In the genomic region with DNA sequence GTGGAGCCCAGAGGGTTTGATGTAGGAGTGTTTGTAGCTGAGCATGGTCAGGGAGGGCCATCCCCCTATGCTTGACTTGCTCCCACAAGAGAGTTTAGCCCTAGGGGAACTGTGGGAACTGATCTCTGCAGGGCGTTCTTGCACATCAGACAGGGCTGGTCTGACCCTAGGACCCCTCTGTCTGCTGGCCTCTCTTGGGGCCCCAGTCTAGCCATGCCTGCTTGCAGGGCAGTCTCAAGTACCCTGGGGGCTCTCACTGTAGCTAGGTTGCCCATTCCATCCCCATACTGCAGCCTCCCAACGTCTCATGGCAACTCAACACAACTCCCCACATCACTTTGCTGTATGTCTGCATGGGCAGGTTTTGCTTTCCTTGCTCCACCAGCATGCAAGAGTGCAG, we compare ENCODE assay signal across 18 cellular contexts.
DNase-seq lines count a peak whose midpoint lies in the region; ATAC-seq and TF ChIP-seq lines count a peak whose summit lies in the region.
"Had no signal": no experiment of that assay in that cellular context is flagged by ENCODE, and none has a peak within 500 bp of the region (broad histone marks: within the 10 kb centered on the region; RNA-seq: fewer than 3 reads in every experiment).

No MANE protein-coding gene starts in this region.

- H2AFZ ChIP-seq in IMR-90 (replicated peaks; ENCODE audit: low read length, poor library complexity) (peak overlapping the region; percentile 51), osteoblast (ENCODE audit: low read length) (no peak overlapping the region)
- H2AFZ ChIP-seq: GM23248 had no signal

- no peak overlapping the region for H2BK20ac ChIP-seq in IMR-90 (ENCODE audit: low read depth, low read length)

- H3K36me3 ChIP-seq in IMR-90 (ENCODE audit: control insufficient read depth, insufficient read depth, low read length) = no peaks in the 10 kb centered on the region
- H3K36me3 ChIP-seq in gastroesophageal sphincter = no peaks in the 10 kb centered on the region
- H3K36me3 ChIP-seq in osteoblast (ENCODE audit: insufficient read depth, low read length) = no peaks in the 10 kb centered on the region
- H3K36me3 ChIP-seq: HAP-1 had no signal

- no peak overlapping the region for H2BK120ac ChIP-seq in IMR-90 (ENCODE audit: low read depth, low read length)

- in situ Hi-C loops in IMR-90 (cut with MboI; ENCODE audit: low sequenced_read_pairs) = no loop called here

- no peak for TF ChIP-seq EP300 in gastroesophageal sphincter (IDR thresholded peaks at IDR 0.05)

- no peak overlapping the region for H2AK5ac ChIP-seq in IMR-90 (ENCODE audit: low read depth, low read length)

- H3K4me2 ChIP-seq in IMR-90 (ENCODE audit: low read depth, low read length) = no peak overlapping the region
- no peak overlapping the region for H3K4me2 ChIP-seq in osteoblast (ENCODE audit: insufficient read depth, low read length)

- ATAC-seq in IMR-90 (ENCODE audit: low read depth) = no peak
- ATAC-seq in gastroesophageal sphincter = peak; percentile 16
- ATAC-seq in stimulated activated memory B cell treated with anti-CD40 and anti-IgM and Interleukin-4, amounts not matched to agents 10 μg/mL and 1 μg/mL and 100 μg/mL, for 72 hours = peak; percentile 48
- ATAC-seq in left colon = no peak
- no peak for ATAC-seq in GM18505 (IDR thresholded peaks at IDR 0.05; ENCODE audit: unreplicated experiment)

- no peaks in the 10 kb centered on the region for H3K9me3 Mint-ChIP-seq in stimulated activated memory B cell treated with anti-CD40 and anti-IgM and Interleukin-4, amounts not matched to agents 10 μg/mL and 1 μg/mL and 100 μg/mL, for 72 hours

- H3K9me1 ChIP-seq in IMR-90 (ENCODE audit: insufficient read depth, low read length) = no peaks in the 10 kb centered on the region

- no peaks in the 10 kb centered on the region for H3K27me3 Mint-ChIP-seq in stimulated activated memory B cell treated with anti-CD40 and anti-IgM and Interleukin-4, amounts not matched to agents 10 μg/mL and 1 μg/mL and 100 μg/mL, for 72 hours
- H3K27me3 Mint-ChIP-seq: CD4-positive, alpha-beta memory T cell had no signal

- H3K4me3 ChIP-seq in IMR-90 (ENCODE audit: insufficient read depth, low read depth, low read length) (no peak overlapping the region), gastroesophageal sphincter (no peak overlapping the region), osteoblast (ENCODE audit: insufficient read depth, low read length) (no peak overlapping the region)
- H3K4me3 ChIP-seq: GM23248, HAP-1 had no signal

- no peak overlapping the region for H3K4me3 Mint-ChIP-seq in stimulated activated memory B cell treated with anti-CD40 and anti-IgM and Interleukin-4, amounts not matched to agents 10 μg/mL and 1 μg/mL and 100 μg/mL, for 72 hours
- H3K4me3 Mint-ChIP-seq: CD4-positive, alpha-beta memory T cell; HFFc6 had no signal

- H3K23ac ChIP-seq in IMR-90 (ENCODE audit: low read depth, low read length) = no peak overlapping the region

- no peak overlapping the region for H4K91ac ChIP-seq in IMR-90 (ENCODE audit: insufficient read depth, low read depth, low read length)

- H4K20me1 ChIP-seq in IMR-90 (ENCODE audit: insufficient read depth, low read length) = no peaks in the 10 kb centered on the region
- no peaks in the 10 kb centered on the region for H4K20me1 ChIP-seq in osteoblast (ENCODE audit: insufficient read depth, low read length)

- H4K8ac ChIP-seq in IMR-90 (ENCODE audit: low read depth in 2 of 2, low read length in 2 of 2) = no peak overlapping the region

- H3K27ac ChIP-seq in IMR-90 (ENCODE audit: insufficient read depth, low read length) (no peak overlapping the region), gastroesophageal sphincter (no peak overlapping the region), osteoblast (ENCODE audit: low read depth, low read length) (no peak overlapping the region)
- H3K27ac ChIP-seq: GM23248 had no signal

- no peak overlapping the region for H2BK5ac ChIP-seq in IMR-90 (ENCODE audit: low read depth, low read length, poor library complexity, severe bottlenecking)

- H3K79me1 ChIP-seq in IMR-90 (ENCODE audit: low read depth in 1 of 2, low read length in 2 of 2) = no peaks in the 10 kb centered on the region

- H4K5ac ChIP-seq in IMR-90 (ENCODE audit: low read depth, low read length) = no peak overlapping the region

- H3K14ac ChIP-seq in IMR-90 (replicated peaks; ENCODE audit: low read depth, low read length) = no peak overlapping the region

- TF ChIP-seq POLR2A in IMR-90 (IDR thresholded peaks at IDR 0.05; ENCODE audit: low read depth, low read length) (no peak), gastroesophageal sphincter (IDR thresholded peaks at IDR 0.05) (no peak), GM18505 (IDR thresholded peaks at IDR 0.05; ENCODE audit: borderline replicate concordance, extremely low read depth, insufficient read depth, insufficient read length) (no peak)

- no peaks in the 10 kb centered on the region for H3K79me2 ChIP-seq in osteoblast (ENCODE audit: insufficient read depth, low read length)

- H3K27ac Mint-ChIP-seq in stimulated activated memory B cell treated with anti-CD40 and anti-IgM and Interleukin-4, amounts not matched to agents 10 μg/mL and 1 μg/mL and 100 μg/mL, for 72 hours = no peak overlapping the region
- H3K27ac Mint-ChIP-seq: CD4-positive, alpha-beta memory T cell; HFFc6 had no signal

- H2AK9ac ChIP-seq in IMR-90 (replicated peaks; ENCODE audit: low read depth, low read length, poor library complexity) = no peak overlapping the region

- intact Hi-C loops in IMR-90 (cut with micrococcal nuclease) (no loop called here), left colon (cut with DNase I, micrococcal nuclease) (no loop called here)

- H3K27me3 ChIP-seq in IMR-90 (ENCODE audit: control insufficient read depth, insufficient read depth, low read length) (no peaks in the 10 kb centered on the region), gastroesophageal sphincter (no peaks in the 10 kb centered on the region), osteoblast (ENCODE audit: insufficient read depth, low read length) (no peaks in the 10 kb centered on the region)

- 83% methylated on average over 1 of the region's 2 CpGs; no CpG with 5 or more reads in 1 of the 2 experiments for WGBS in IMR-90 (ENCODE audit: extremely low coverage in 2 of 2, insufficient read length in 1 of 2), 2 experiments
- WGBS in gastroesophageal sphincter (ENCODE audit: low coverage in 1 of 2), 2 donors = 80 to 90% methylated on average over 1 to 2 of the region's 2 CpGs

- H3K18ac ChIP-seq in IMR-90 (ENCODE audit: low read depth, low read length) = no peak overlapping the region

- no peak overlapping the region for H3K56ac ChIP-seq in IMR-90 (ENCODE audit: extremely low read depth, insufficient read depth, low read length)

- no TSS peak for BruUV-seq in IMR-90 (replicated peaks; lab: Mats Ljungman, UMichigan)

- no peak overlapping the region for H3K4ac ChIP-seq in IMR-90 (ENCODE audit: low read depth, low read length)

- H3K4me1 Mint-ChIP-seq in stimulated activated memory B cell treated with anti-CD40 and anti-IgM and Interleukin-4, amounts not matched to agents 10 μg/mL and 1 μg/mL and 100 μg/mL, for 72 hours = no peaks in the 10 kb centered on the region
- H3K4me1 Mint-ChIP-seq: CD4-positive, alpha-beta memory T cell had no signal

- dilution Hi-C loops in IMR-90 (cut with HindIII; ENCODE audit: low sequenced_read_pairs, unreplicated experiment) = no loop called here

- no peak for TF ChIP-seq RAD21 in IMR-90 (IDR thresholded peaks at IDR 0.05; ENCODE audit: low read length)

- TF ChIP-seq CTCF in IMR-90 (conservative IDR thresholded peaks at IDR 0.05; ENCODE audit: low read depth, low read length) (no peak), gastroesophageal sphincter (IDR thresholded peaks at IDR 0.05) (no peak), osteoblast (IDR thresholded peaks at IDR 0.05; ENCODE audit: extremely low read depth, low read depth, low read length) (no peak)

- CTCF ChIA-PET in IMR-90 (lab: Yijun Ruan, JAX) = no interaction called here

- H3K4me1 ChIP-seq in IMR-90 (ENCODE audit: control insufficient read depth, insufficient read depth, low read length) (no peaks in the 10 kb centered on the region), gastroesophageal sphincter (no peaks in the 10 kb centered on the region), osteoblast (ENCODE audit: insufficient read depth, low read length) (no peaks in the 10 kb centered on the region)
- H3K4me1 ChIP-seq: HAP-1 had no signal

- no peak overlapping the region for H3K9ac ChIP-seq in IMR-90 (ENCODE audit: low read depth, low read length)
- H3K9ac ChIP-seq: GM23248 had no signal

- H2BK15ac ChIP-seq in IMR-90 (ENCODE audit: low read depth, low read length) = no peak overlapping the region

- POLR2A ChIA-PET in IMR-90 (lab: Charles Lee; ENCODE audit: unreplicated experiment) = no interaction called here

- H3K36me3 Mint-ChIP-seq in stimulated activated memory B cell treated with anti-CD40 and anti-IgM and Interleukin-4, amounts not matched to agents 10 μg/mL and 1 μg/mL and 100 μg/mL, for 72 hours = no peaks in the 10 kb centered on the region
- H3K36me3 Mint-ChIP-seq: CD4-positive, alpha-beta memory T cell had no signal

- H3K9me3 ChIP-seq in IMR-90 (ENCODE audit: control insufficient read depth, insufficient read depth, low read length) (no peaks in the 10 kb centered on the region), gastroesophageal sphincter (no peaks in the 10 kb centered on the region), osteoblast (ENCODE audit: low read depth, low read length) (peaks cover 5% of the 10 kb centered on the region)
- H3K9me3 ChIP-seq: HAP-1 had no signal

- no peak for DNase-seq in IMR-90
- DNase-seq in osteoblast (ENCODE audit: insufficient read length, low spot score, missing footprints) = peak; percentile 1
- DNase-seq in activated CD8-positive, alpha-beta memory T cell treated with anti-CD3 and anti-CD28 coated beads, Interleukin-2, amount 50 U/mL, for 48 hours = no peak
- no peak for DNase-seq in NCI-H1417 treated with DMSO at 0.1 percent for 48 hours (lab: John Stamatoyannopoulos, UW)
- DNase-seq in left colon = no peak
- DNase-seq: C1 segment of cervical spinal cord; Calu3; CD4-positive, alpha-beta memory T cell; COR-L47; DMS53; DMS79 treated with DMSO at 0.1 percent for 48 hours; GF-D8; GM23248; HFFc6 had no signal

TF ChIP-seq in IMR-90, 13 proteins besides CTCF, POLR2A, EP300 and RAD21 (continues in another document):
- TF ChIP-seq RFX5 (IDR thresholded peaks at IDR 0.05; ENCODE audit: low read depth, low read length) (no peak), SMC3 (IDR thresholded peaks at IDR 0.05; ENCODE audit: low read depth, low read length) (no peak), CHD1 (IDR thresholded peaks at IDR 0.05; ENCODE audit: low read depth, low read length) (no peak), ELK1 (IDR thresholded peaks at IDR 0.05; ENCODE audit: borderline replicate concordance, low read depth, low read length) (no peak)

Comparison
In these comparisons a context has a peak if more than half of its experiments do, and no peak if none do; other contexts are left out.
1. ATAC-seq: peak in gastroesophageal sphincter (single experiment) and stimulated activated memory B cell treated with anti-CD40 and anti-IgM and Interleukin-4, amounts not matched to agents 10 μg/mL and 1 μg/mL and 100 μg/mL, for 72 hours (single experiment); none in IMR-90 (single experiment), left colon (single experiment) and GM18505 (single experiment).